ENCODE assay signal across 8 cellular contexts in genomic region chr20:37095609-37096414, GRCh38. TPM values are rescaled to one million over a fixed set of nuclear protein-coding genes. Genes with fewer than 3 reads are reported as not detected.
DNase-seq lines count a peak whose midpoint lies in the region; ATAC-seq and TF ChIP-seq lines count a peak whose summit lies in the region.

RBL1 (minus strand) TSS chr20:37095997; CDS start chr20:37095928, 69 bp downstream.

- peak within 1 kb of the TSS; percentile 99 for H3K27ac Mint-ChIP-seq in T-helper 17 cell

- intact Hi-C loops in right cardiac atrium (cut with DNase I) (no loop called here), uterus (cut with DNase I; ENCODE audit: low total_unique reads) (no loop called here)

- no peaks in the 10 kb centered on the region for H3K36me3 Mint-ChIP-seq in T-helper 17 cell (ENCODE audit: low read depth)

- H3K27me3 ChIP-seq in right cardiac atrium (ENCODE audit: control insufficient read depth, insufficient read depth), result no peaks in the 10 kb centered on the region
- H3K27me3 ChIP-seq in uterus, result no peaks in the 10 kb centered on the region

- H3K4me3 Mint-ChIP-seq in T-helper 17 cell, result peak within 1 kb of the TSS; percentile 99

- peak within 1 kb of the TSS; percentile 57 for H3K4me3 ChIP-seq in GM12875 (ENCODE audit: low read depth, low read length)
- peak within 1 kb of the TSS; percentile 84 for H3K4me3 ChIP-seq in right cardiac atrium (ENCODE audit: low read length)
- peak within 1 kb of the TSS; percentile 71 to 92 for H3K4me3 ChIP-seq in uterus

- no peaks in the 10 kb centered on the region for H3K36me3 ChIP-seq in uterus

- peak; percentile 60 for ATAC-seq in HG02870 (IDR thresholded peaks at IDR 0.05; ENCODE audit: unreplicated experiment)
- peak; percentile 88 for ATAC-seq in T-helper 17 cell
- peak; percentile 94 to 95 for ATAC-seq in right cardiac atrium

- under 1% methylated on average over 58 of the region's 58 CpGs for WGBS in right cardiac atrium

- H3K27ac ChIP-seq in right cardiac atrium (ENCODE audit: low read length), result no peak within 1 kb of the TSS
- H3K27ac ChIP-seq in uterus, result peak within 1 kb of the TSS; percentile 77 to 82

- H3K4me1 ChIP-seq in right cardiac atrium (ENCODE audit: control insufficient read depth, insufficient read depth, low read length) (no peaks in the 10 kb centered on the region), uterus (no peaks in the 10 kb centered on the region)

- no peaks in the 10 kb centered on the region for H3K27me3 Mint-ChIP-seq in T-helper 17 cell

- H3K9me3 ChIP-seq in T-helper 17 cell (ENCODE audit: control insufficient read depth, low read length, poor library complexity, severe bottlenecking), result no peaks in the 10 kb centered on the region
- H3K9me3 ChIP-seq in right cardiac atrium (ENCODE audit: control insufficient read depth, low read length), result no peaks in the 10 kb centered on the region
- H3K9me3 ChIP-seq in uterus, result no peaks in the 10 kb centered on the region

- peaks cover 24% of the 10 kb centered on the region for H3K4me1 Mint-ChIP-seq in T-helper 17 cell

- TF ChIP-seq CTCF in GM12875 (IDR thresholded peaks at IDR 0.05; ENCODE audit: borderline replicate concordance, insufficient read depth, low read depth, low read length), result no peak
- TF ChIP-seq CTCF in uterus (IDR thresholded peaks at IDR 0.05), result peak; percentile 41 to 53 (median 51)

- peak in 1 of 2 donors; percentile 41 for TF ChIP-seq POLR2A in uterus (IDR thresholded peaks at IDR 0.05)

- DNase-seq in NCI-H1694 (lab: John Stamatoyannopoulos, UW) (peak; percentile 76), T-helper 17 cell (peak; percentile 72 to 77 (median 76)), anterior cingulate cortex (lab: John Stamatoyannopoulos, UW) (peak in 57 of 58 donors; percentile 53 to 92 (median 81)), right cardiac atrium (peak; percentile 84 to 93 (median 93)), pulmonary artery endothelial cell (ENCODE audit: low read depth, low spot score) (peak; percentile 33), uterus (peak; percentile 78 to 80)

RNA-seq across cellular contexts. Expression of gene RBL1, which starts in this region (rescaled TPM):
- total RNA-seq in T-helper 17 cell, result 10 to 100 TPM; 27.1 to 27.3 TPM
- total RNA-seq in right cardiac atrium, result 1 to 10 TPM; 3.0 to 4.2 (median 3.8) TPM
- 1.3 TPM for polyA plus RNA-seq in right cardiac atrium
- total RNA-seq in pulmonary artery endothelial cell, result 13.1 and 14.3 TPM in 2 replicates
- total RNA-seq in uterus, result 10 to 100 TPM in 3 of 4 donors, under 1 TPM in 1; 0.51 to 28.1 (median 12.0) TPM

Comparison
In these comparisons a context has a peak if more than half of its experiments do, and no peak if none do; other contexts are left out.
1. DNase-seq: peak in every context shown above with its lines; median percentile 93 in right cardiac atrium; 81 in anterior cingulate cortex; 79 in uterus; 76 in NCI-H1694; 76 in T-helper 17 cell; 33 in pulmonary artery endothelial cell.